ENCODE assay signal across 24 cellular contexts in genomic region chr15:58556028-58556361, GRCh38.
DNase-seq lines count a peak whose midpoint lies in the region; ATAC-seq, FAIRE-seq and TF ChIP-seq lines count a peak whose summit lies in the region.
"Had no signal": no experiment of that assay in that cellular context is flagged by ENCODE, and none has a peak within 500 bp of the region (broad histone marks: within the 10 kb centered on the region; RNA-seq: fewer than 3 reads in every experiment).

No MANE protein-coding gene starts in this region.

- no peaks in the 10 kb centered on the region for H3K9me1 ChIP-seq in K562 (ENCODE audit: control insufficient read depth, insufficient read depth, low read length)

- TF ChIP-seq RAD21 in A549 (conservative IDR thresholded peaks at IDR 0.05 in 1 of 2, IDR thresholded peaks at IDR 0.05 in 1 of 2) (no peak), K562 (CRISPR knock-in tag; conservative IDR thresholded peaks at IDR 0.05 in 1 of 2, IDR thresholded peaks at IDR 0.05 in 1 of 2) (no peak)

- H3K27me3 Mint-ChIP-seq in neural progenitor cell (ENCODE audit: insufficient read depth, low read depth): peaks cover 8% of the 10 kb centered on the region

- H3K4me3 ChIP-seq in A549 (no peak overlapping the region), K562 (no peak overlapping the region), neural progenitor cell (no peak overlapping the region), pancreas (no peak overlapping the region)

- H3K9ac ChIP-seq in K562 (ENCODE audit: insufficient read depth in 1 of 2, low read depth in 2 of 2, low read length in 2 of 2): peak overlapping the region in 1 of 2 experiments; percentile 80; a peak in 2 of 4 replicates
- H3K9ac ChIP-seq in neural progenitor cell: no peak overlapping the region

- TF ChIP-seq POLR2A in A549 (IDR thresholded peaks at IDR 0.05; ENCODE audit: low read length) (no peak), K562 (conservative IDR thresholded peaks at IDR 0.05) (no peak)

- no peak overlapping the region for H3K27ac Mint-ChIP-seq in neural progenitor cell
- H3K27ac Mint-ChIP-seq: HFFc6 had no signal

- ATAC-seq in A549: peak; percentile 16 to 33; a peak in 3 of 6 replicates
- ATAC-seq in K562: no peak
- no peak for ATAC-seq in pancreas
- no peak for ATAC-seq in HG02610 (IDR thresholded peaks at IDR 0.05; ENCODE audit: unreplicated experiment)
- ATAC-seq: PC-3, SK-N-SH treated with all-trans-retinoic acid at 6 μM for 48 hours had no signal

- WGBS in A549 (ENCODE audit: missing lambda C conversion rate): 86% methylated on average over 2 of the region's 2 CpGs
- WGBS in K562 (ENCODE audit: insufficient coverage, low coverage, missing lambda C conversion rate): 7% methylated on average over 2 of the region's 2 CpGs
- 62 to 75% methylated on average over 2 of the region's 2 CpGs for WGBS in pancreas, 2 donors

- H3K27ac ChIP-seq in A549 (peak overlapping the region in 1 of 2 experiments; percentile 63; a peak in 4 of 6 replicates), KOPT-K1 (ENCODE audit: low read depth, low read length, poor library complexity, severe bottlenecking) (peak overlapping the region; percentile 95), K562 (ENCODE audit: extremely low read depth, low read depth, low read length) (no peak overlapping the region), neural progenitor cell (no peak overlapping the region), pancreas (no peak overlapping the region)
- H3K27ac ChIP-seq: C4-2B had no signal

- in situ Hi-C loops in K562 (cut with MboI): no loop called here

- TF ChIP-seq EP300 in A549 (IDR thresholded peaks at IDR 0.05) (no peak), K562 (IDR thresholded peaks at IDR 0.05; ENCODE audit: low read length) (no peak)

- DNase-seq in A549 (ENCODE audit: low read depth in 1 of 2, low spot score in 1 of 2) (no peak), K562 (ENCODE audit: extremely low read depth in 1 of 4, low spot score in 3 of 4) (no peak), neural progenitor cell (ENCODE audit: low spot score) (no peak), NCI-H1105 treated with DMSO at 0.1 percent for 48 hours (lab: John Stamatoyannopoulos, UW) (no peak), pancreas (no peak), GOT3 (lab: John Stamatoyannopoulos, UW) (no peak)
- DNase-seq: DMS79; H7; HFFc6; KG1; NCI-H1048; NCI-H1436 treated with DMSO at 0.1 percent for 48 hours; NCI-H2029; NCI-H446 treated with DMSO at 0.1 percent for 48 hours; NK-92 treated with Interleukin-12 subunit alpha and Interleukin-12 subunit beta, amount 100 ng/mL, for 24 hours; PC-3; RPMI8226; SHP77 treated with DMSO at 0.1 percent for 48 hours had no signal

- H3K4me2 ChIP-seq in A549 (no peak overlapping the region), K562 (ENCODE audit: insufficient read depth, low read length) (peak overlapping the region; percentile 38; the same call in 1 of the 2 replicates), neural progenitor cell (no peak overlapping the region)

- H3K27me3 ChIP-seq in K562 (ENCODE audit: control insufficient read depth in 2 of 2, insufficient read depth in 2 of 2, low read length in 2 of 2): no peaks in the 10 kb centered on the region
- H3K27me3 ChIP-seq in neural progenitor cell: no peaks in the 10 kb centered on the region
- H3K27me3 ChIP-seq in pancreas: no peaks in the 10 kb centered on the region

- POLR2A ChIA-PET in A549 (lab: Yijun Ruan, JAX) (interaction anchor here (0.7 kb wide), 1 partner anchor 87 kb away, joined by 3 read pairs; no protein-coding TSS in a partner anchor), K562 (lab: Yijun Ruan, JAX) (interaction anchor here (0.6 to 2.0 kb wide), 3 partner anchors 9 to 31 kb away, joined by 3 to 9 read pairs (median 3); no protein-coding TSS in a partner anchor)

- no peaks in the 10 kb centered on the region for H3K36me3 Mint-ChIP-seq in neural progenitor cell

- H2AFZ ChIP-seq in K562 (ENCODE audit: low read depth, low read length) (peak overlapping the region; percentile 97), neural progenitor cell (replicated peaks) (peak overlapping the region; percentile 91)

- peaks cover 1% of the 10 kb centered on the region for H3K9me3 Mint-ChIP-seq in neural progenitor cell
- H3K9me3 Mint-ChIP-seq: HFFc6 had no signal

- intact Hi-C loops in K562 (cut with micrococcal nuclease): no loop called here
- intact Hi-C loops in pancreas (cut with DNase I): no loop called here

- no peaks in the 10 kb centered on the region for H3K79me2 ChIP-seq in K562 (ENCODE audit: control insufficient read depth, insufficient read depth, low read length)
- no peaks in the 10 kb centered on the region for H3K79me2 ChIP-seq in neural progenitor cell (ENCODE audit: low read depth)

- no peak for TF ChIP-seq CTCF in A549 (IDR thresholded peaks at IDR 0.05)
- TF ChIP-seq CTCF in K562 (IDR thresholded peaks at IDR 0.05 in 2 of 3, conservative IDR thresholded peaks at IDR 0.05 in 1 of 3; ENCODE audit: insufficient read depth in 2 of 3, low read depth in 1 of 3, low read length in 3 of 3): no peak
- no peak for TF ChIP-seq CTCF in neural progenitor cell (IDR thresholded peaks at IDR 0.05)
- TF ChIP-seq CTCF in pancreas (IDR thresholded peaks at IDR 0.05): no peak

- H3K36me3 ChIP-seq in KOPT-K1 (ENCODE audit: insufficient read depth, low read length): no peaks in the 10 kb centered on the region
- H3K36me3 ChIP-seq in K562 (ENCODE audit: control insufficient read depth, insufficient read depth, low read length): no peaks in the 10 kb centered on the region
- H3K36me3 ChIP-seq in neural progenitor cell: no peaks in the 10 kb centered on the region
- no peaks in the 10 kb centered on the region for H3K36me3 ChIP-seq in pancreas

- H4K20me1 ChIP-seq in K562 (replicated peaks; ENCODE audit: control insufficient read depth, insufficient read depth, low read length): no peaks in the 10 kb centered on the region
- no peaks in the 10 kb centered on the region for H4K20me1 ChIP-seq in neural progenitor cell (ENCODE audit: low read depth)

- peaks cover 32% of the 10 kb centered on the region for H3K4me1 Mint-ChIP-seq in neural progenitor cell

- FAIRE-seq in A549 (lab: Jason Lieb, UNC): no peak
- FAIRE-seq in K562 (lab: Jason Lieb, UNC): no peak
- no peak for FAIRE-seq in pancreas (lab: Jason Lieb, UNC)
- FAIRE-seq: A204.1, HepG2 had no signal

- no peaks in the 10 kb centered on the region for H3F3A ChIP-seq in neural progenitor cell (ENCODE audit: low read depth)

- H3K9me3 ChIP-seq in A549 (0 out of 3 replicates have a peak, but pooled peaks cover 6% of the 10 kb centered on the region), KOPT-K1 (ENCODE audit: insufficient read depth, low read length, poor library complexity, severe bottlenecking) (no peaks in the 10 kb centered on the region), K562 (replicated peaks; ENCODE audit: control insufficient read depth, insufficient read depth, low read depth, low read length) (no peaks in the 10 kb centered on the region), neural progenitor cell (ENCODE audit: low read depth) (no peaks in the 10 kb centered on the region), pancreas (no peaks in the 10 kb centered on the region)

- CTCF ChIA-PET in A549 (lab: Yijun Ruan, JAX): interaction anchor here (1.0 to 1.2 kb wide), 4 partner anchors 9 to 215 kb away, joined by 3 to 5 read pairs (median 4); partner anchors contain the start of gene MINDY2
- CTCF ChIA-PET in K562 (lab: Yijun Ruan, JAX; ENCODE audit: low intra/inter-chr PET ratio): no interaction called here

- no TSS peak for BruUV-seq in K562 (replicated peaks; lab: Mats Ljungman, UMichigan)

- H3K4me1 ChIP-seq in A549: peaks cover 19% of the 10 kb centered on the region
- H3K4me1 ChIP-seq in K562 (replicated peaks in 1 of 2; ENCODE audit: control insufficient read depth in 2 of 2, insufficient read depth in 2 of 2, low read length in 2 of 2): peaks cover 19 to 37% of the 10 kb centered on the region in 2 experiments
- peaks cover 10% of the 10 kb centered on the region for H3K4me1 ChIP-seq in neural progenitor cell
- no peaks in the 10 kb centered on the region for H3K4me1 ChIP-seq in pancreas

- no peak overlapping the region for H3K4me3 Mint-ChIP-seq in neural progenitor cell
- H3K4me3 Mint-ChIP-seq: HFFc6 had no signal

TF ChIP-seq in A549, 52 proteins besides CTCF, POLR2A, EP300 and RAD21 (continues in another document):
- no peak for TF ChIP-seq JUNB (IDR thresholded peaks at IDR 0.05)
- TF ChIP-seq ELK1 (IDR thresholded peaks at IDR 0.05; ENCODE audit: low read depth, low read length): no peak
- no peak for TF ChIP-seq EHMT2 (IDR thresholded peaks at IDR 0.05; ENCODE audit: low read depth)
- no peak for TF ChIP-seq NPAS2 (CRISPR knock-in tag; IDR thresholded peaks at IDR 0.05; ENCODE audit: borderline replicate concordance)
- TF ChIP-seq BHLHE40 (IDR thresholded peaks at IDR 0.05; ENCODE audit: low read depth, low read length): no peak
- no peak for TF ChIP-seq RNF2 (IDR thresholded peaks at IDR 0.05; ENCODE audit: borderline replicate concordance, low read depth)
- TF ChIP-seq TFCP2L1 (CRISPR knock-in tag; IDR thresholded peaks at IDR 0.05): no peak

TF ChIP-seq in K562, 482 proteins besides CTCF, POLR2A, EP300 and RAD21:
- peak; percentile 95 for TF ChIP-seq ZKSCAN1 (IDR thresholded peaks at IDR 0.05; ENCODE audit: low read depth, low read length)
- TF ChIP-seq NFE2L1 (tag; IDR thresholded peaks at IDR 0.05; ENCODE audit: borderline replicate concordance, low read depth): no peak

Comparison
In these comparisons a context has a peak if more than half of its experiments do, and no peak if none do; other contexts are left out.
1. ATAC-seq: peak in A549 (2 of 2); none in K562 (single experiment), pancreas (0 of 4) and HG02610 (single experiment).